8 cellular contexts compared by ENCODE assay signal in genomic region chr2:226215902-226216503, GRCh38.
DNase-seq lines count a peak whose midpoint lies in the region; ATAC-seq, FAIRE-seq and TF ChIP-seq lines count a peak whose summit lies in the region.

No MANE protein-coding gene starts in this region.

- in situ Hi-C loops in Panc1 (cut with HindIII; ENCODE audit: low pct_unique_long_range_greater_than_20kb, low sequenced_read_pairs) = no loop called here

- H3K27ac ChIP-seq in Panc1 (ENCODE audit: low read length) (no peak overlapping the region), heart left ventricle (no peak overlapping the region), small intestine (ENCODE audit: low read depth in 1 of 2, low read length in 1 of 2) (no peak overlapping the region)

- H3K4me1 ChIP-seq in Panc1 (ENCODE audit: control insufficient read depth, insufficient read depth, low read length) (no peaks in the 10 kb centered on the region), heart left ventricle (peaks cover 0 to 14% (median 7%) of the 10 kb centered on the region in 12 donors), small intestine (ENCODE audit: control insufficient read depth in 2 of 2, insufficient read depth in 1 of 2, low read depth in 1 of 2, low read length in 1 of 2) (no peaks in the 10 kb centered on the region)

- H3K4me3 ChIP-seq in Panc1 (ENCODE audit: low read depth in 2 of 2, low read length in 2 of 2) (no peak overlapping the region), heart left ventricle (no peak overlapping the region), small intestine (ENCODE audit: low read depth in 1 of 2, low read length in 2 of 2) (no peak overlapping the region)

- H3K27me3 ChIP-seq in Panc1 (ENCODE audit: control insufficient read depth, insufficient read depth, low read length) (no peaks in the 10 kb centered on the region), heart left ventricle (no peaks in the 10 kb centered on the region), small intestine (ENCODE audit: control insufficient read depth in 2 of 2, insufficient read depth in 2 of 2, low read length in 2 of 2) (peaks cover 0 to 3% of the 10 kb centered on the region in 2 donors)

- TF ChIP-seq POLR2A in heart left ventricle (IDR thresholded peaks at IDR 0.05) = no peak

- 50 to 58% (median 55%) methylated on average over 11 of the region's 11 CpGs for WGBS in heart left ventricle, 4 donors
- WGBS in small intestine, 3 donors = 45 to 54% (median 53%) methylated on average over 11 of the region's 11 CpGs

- no peaks in the 10 kb centered on the region for H3K9me3 ChIP-seq in Panc1 (ENCODE audit: control insufficient read depth, insufficient read depth, low read depth, low read length)
- no peaks in the 10 kb centered on the region for H3K9me3 ChIP-seq in heart left ventricle
- no peaks in the 10 kb centered on the region for H3K9me3 ChIP-seq in small intestine (ENCODE audit: control insufficient read depth, low read depth)

- peak; percentile 85 for DNase-seq in DMS 273 (lab: John Stamatoyannopoulos, UW; ENCODE audit: unreplicated experiment)
- peak; percentile 18 for DNase-seq in Panc1 (ENCODE audit: low read depth, low spot score)
- DNase-seq in activated T-helper 9 cell treated with anti-CD3 and anti-CD28 coated beads, Interleukin-2, amount 50 U/mL, for 16 hours (ENCODE audit: low read depth) = peak; percentile 19
- peak in 4 of 5 donors; percentile 35 to 57 (median 42) for DNase-seq in heart left ventricle
- DNase-seq in small intestine = peak; percentile 74

- ATAC-seq in GM21367 (IDR thresholded peaks at IDR 0.05; ENCODE audit: unreplicated experiment) (peak; percentile 97), HG03571 (IDR thresholded peaks at IDR 0.05; ENCODE audit: unreplicated experiment) (peak; percentile 86), Panc1 (no peak; the same call in 1 of the 2 replicates), heart left ventricle (peak; percentile 37 to 82 (median 80)), HG03196 (IDR thresholded peaks at IDR 0.05; ENCODE audit: unreplicated experiment) (no peak)

- POLR2A ChIA-PET in Panc1 (lab: Charles Lee) = interaction anchor here (0.6 kb wide), 1 partner anchor 334 kb away, joined by 3 read pairs; no protein-coding TSS in a partner anchor

- intact Hi-C loops in Panc1 (cut with micrococcal nuclease; ENCODE audit: unreplicated experiment) (no loop called here), heart left ventricle (cut with DNase I) (loop anchor here in 9 of 10 donors (1.0 to 10.0 kb wide), 10 partner anchors 324 to 586 kb away; partner anchors contain the start of gene IRS1 (in 2 of the 9))

- CTCF ChIA-PET in Panc1 (lab: Charles Lee) = interaction anchor here (0.5 kb wide), 1 partner anchor 547 kb away, joined by 19 read pairs; no protein-coding TSS in a partner anchor

- no peak for FAIRE-seq in small intestine (lab: Jason Lieb, UNC)

- no TSS peak for BruUV-seq in Panc1 (replicated peaks; lab: Mats Ljungman, UMichigan)

- H3K36me3 ChIP-seq in Panc1 (ENCODE audit: control insufficient read depth, insufficient read depth, low read length) = no peaks in the 10 kb centered on the region
- H3K36me3 ChIP-seq in heart left ventricle = no peaks in the 10 kb centered on the region
- no peaks in the 10 kb centered on the region for H3K36me3 ChIP-seq in small intestine (ENCODE audit: control insufficient read depth in 2 of 2, insufficient read depth in 2 of 2, low read length in 2 of 2)

- peak; percentile 86 for TF ChIP-seq CTCF in Panc1 (IDR thresholded peaks at IDR 0.05)
- peak; percentile 46 to 74 (median 63) for TF ChIP-seq CTCF in heart left ventricle (IDR thresholded peaks at IDR 0.05)

Comparison
In these comparisons a context has a peak if more than half of its experiments do, and no peak if none do; other contexts are left out.
1. DNase-seq: peak in every context shown above with its lines; median percentile 85 in DMS 273; 74 in small intestine; 42 in heart left ventricle; 19 in activated T-helper 9 cell treated with anti-CD3 and anti-CD28 coated beads, Interleukin-2, amount 50 U/mL, for 16 hours; 18 in Panc1.
2. ATAC-seq: peak in GM21367 (single experiment), HG03571 (single experiment) and heart left ventricle (4 of 4); none in Panc1 (single experiment) and HG03196 (single experiment).